ENCODE assay signal across 8 cellular contexts in the genomic region with DNA sequence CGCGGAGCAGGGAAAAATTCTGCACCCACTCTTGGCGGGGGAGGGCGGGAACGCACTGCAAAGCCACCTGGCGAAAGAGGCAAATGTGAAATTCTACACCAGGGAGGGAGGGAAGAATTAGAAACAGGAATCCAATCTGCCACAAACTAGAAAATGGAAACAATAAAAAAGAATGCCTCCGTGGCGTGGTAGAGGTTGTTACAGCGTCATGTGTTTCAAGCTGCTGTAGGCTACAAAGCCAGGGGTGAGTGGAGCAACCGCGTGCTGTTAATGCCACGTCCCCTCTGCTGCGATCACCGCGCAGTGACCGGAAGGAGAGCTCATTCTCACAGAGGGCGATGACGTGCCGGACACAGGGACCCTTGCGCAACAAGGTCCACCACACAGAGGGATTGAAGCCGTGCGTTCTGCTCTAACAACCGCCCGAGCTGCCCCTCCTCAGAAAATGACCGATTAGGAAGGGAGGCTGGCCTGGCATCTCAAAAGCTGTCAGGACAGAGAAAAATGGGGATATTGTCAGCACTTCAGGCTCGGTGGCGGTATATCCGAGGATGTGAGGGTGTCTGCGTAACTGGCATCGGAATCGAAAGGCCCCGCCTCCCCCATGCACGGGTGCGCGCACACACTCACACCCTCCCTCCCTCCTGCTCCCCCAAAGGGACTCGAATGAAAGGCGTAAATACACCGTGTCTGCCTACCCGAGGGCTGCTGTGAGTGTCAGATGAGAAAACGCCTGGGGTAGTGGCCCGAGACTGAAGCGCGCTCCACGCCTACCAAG.
A peak's percentile ranks its signal among the peaks of the same experiment; 100 is the strongest.
DNase-seq lines count a peak whose midpoint lies in the region; ATAC-seq and TF ChIP-seq lines count a peak whose summit lies in the region.

No MANE protein-coding gene starts in this region.

- H3K4me3 ChIP-seq in choroid plexus epithelial cell (ENCODE audit: low read depth, low read length): peak overlapping the region; percentile 56

- TF ChIP-seq CTCF in choroid plexus epithelial cell (conservative IDR thresholded peaks at IDR 0.05; ENCODE audit: low read depth, low read length): no peak

- intact Hi-C loops in activated CD4-positive, alpha-beta T cell treated with anti-CD3 and anti-CD28 coated beads, Interleukin-2, amount 10 ng/mL, durations not matched to agents 24 days and 14 days (cut with micrococcal nuclease): loop anchor here (10.0 kb wide), 1 partner anchor 223 kb away; no protein-coding TSS in a partner anchor
- intact Hi-C loops in left colon (cut with DNase I, micrococcal nuclease): no loop called here

- peaks cover 48% of the 10 kb centered on the region for H3K4me1 Mint-ChIP-seq in activated CD4-positive, alpha-beta T cell treated with anti-CD3 and anti-CD28 coated beads, Interleukin-2, amount 10 ng/mL, durations not matched to agents 24 days and 14 days

- no peaks in the 10 kb centered on the region for H3K36me3 Mint-ChIP-seq in activated CD4-positive, alpha-beta T cell treated with anti-CD3 and anti-CD28 coated beads, Interleukin-2, amount 10 ng/mL, durations not matched to agents 24 days and 14 days (ENCODE audit: low read depth)

- H3K9me3 Mint-ChIP-seq in activated CD4-positive, alpha-beta T cell treated with anti-CD3 and anti-CD28 coated beads, Interleukin-2, amount 10 ng/mL, durations not matched to agents 24 days and 14 days: no peaks in the 10 kb centered on the region

- ATAC-seq in left colon (peak; percentile 50), HG03457 (IDR thresholded peaks at IDR 0.05; ENCODE audit: unreplicated experiment) (no peak), GM21447 (IDR thresholded peaks at IDR 0.05; ENCODE audit: unreplicated experiment) (no peak)

- H3K27ac Mint-ChIP-seq in activated CD4-positive, alpha-beta T cell treated with anti-CD3 and anti-CD28 coated beads, Interleukin-2, amount 10 ng/mL, durations not matched to agents 24 days and 14 days: peak overlapping the region; percentile 63

- peak overlapping the region; percentile 80 for H3K4me3 Mint-ChIP-seq in activated CD4-positive, alpha-beta T cell treated with anti-CD3 and anti-CD28 coated beads, Interleukin-2, amount 10 ng/mL, durations not matched to agents 24 days and 14 days

- DNase-seq in AG20443 (ENCODE audit: low spot score) (peak; percentile 86), NCI-H1092 (lab: John Stamatoyannopoulos, UW) (peak; percentile 44), choroid plexus epithelial cell (ENCODE audit: low read depth) (peak; percentile 66), left colon (peak; percentile 67 to 72)
- DNase-seq in activated CD4-positive, alpha-beta T cell treated with anti-CD3 and anti-CD28 coated beads, Interleukin-2, amount 10 ng/mL, durations not matched to agents 24 days and 14 days: peak; percentile 87
- peak; percentile 48 to 62 for DNase-seq in stimulated activated CD4-positive, alpha-beta T cell treated with anti-CD3 and anti-CD28 coated beads, Interleukin-15, amount 100 ng/mL, for 1 hour (ENCODE audit: low read depth in 1 of 2, low spot score in 1 of 2)

- H3K27me3 Mint-ChIP-seq in activated CD4-positive, alpha-beta T cell treated with anti-CD3 and anti-CD28 coated beads, Interleukin-2, amount 10 ng/mL, durations not matched to agents 24 days and 14 days: peaks cover 50% of the 10 kb centered on the region
